In the genomic region with DNA sequence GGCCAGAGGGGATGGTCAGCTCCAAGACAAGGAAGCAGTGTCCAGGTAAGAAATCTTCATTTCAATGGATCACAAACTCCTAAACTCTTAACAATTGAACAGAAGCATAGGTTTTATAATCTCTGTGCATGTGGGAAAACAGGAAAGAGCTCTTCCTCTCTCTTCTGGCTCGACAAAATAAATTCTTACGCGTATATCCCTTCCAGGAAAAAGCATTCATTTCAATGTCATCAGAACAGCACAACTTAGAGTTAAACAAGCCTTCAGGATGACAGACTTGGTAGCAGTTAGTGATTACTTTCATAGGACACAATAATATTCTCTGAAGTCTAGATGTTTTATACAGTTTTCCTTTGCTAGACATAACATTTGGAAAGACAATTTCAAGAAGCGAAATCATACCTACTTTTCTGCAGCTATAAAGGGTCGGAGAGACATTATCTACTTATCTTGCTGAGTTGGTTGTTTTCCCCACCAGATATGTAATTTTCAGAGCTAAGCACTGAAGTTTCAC, we compare ENCODE assay signal across 2 cellular contexts.
TF ChIP-seq lines count a peak whose summit lies in the region.

No MANE protein-coding gene starts in this region.

TF ChIP-seq in liver, 16 proteins besides CTCF, POLR2A, EP300 and RAD21:
- TF ChIP-seq HNF4A (conservative IDR thresholded peaks at IDR 0.05) (no peak), GABPA (IDR thresholded peaks at IDR 0.05 in 1 of 2, conservative IDR thresholded peaks at IDR 0.05 in 1 of 2) (no peak), FOXA2 (IDR thresholded peaks at IDR 0.05) (no peak), TAF1 (conservative IDR thresholded peaks at IDR 0.05) (no peak), RXRA (IDR thresholded peaks at IDR 0.05) (no peak), FOXA1 (IDR thresholded peaks at IDR 0.05) (no peak)

TF ChIP-seq in HepG2, 621 proteins besides CTCF, POLR2A, EP300 and RAD21:
- TF ChIP-seq ISX (CRISPR knock-in tag; conservative IDR thresholded peaks at IDR 0.05) (no peak), TMF1 (CRISPR knock-in tag; IDR thresholded peaks at IDR 0.05; ENCODE audit: low read depth) (no peak), HMG20A (CRISPR knock-in tag; IDR thresholded peaks at IDR 0.05; ENCODE audit: borderline replicate concordance) (no peak), ZNF260 (CRISPR knock-in tag; IDR thresholded peaks at IDR 0.05; ENCODE audit: borderline replicate concordance, low read depth) (no peak)
- TF ChIP-seq, protein P1, sequence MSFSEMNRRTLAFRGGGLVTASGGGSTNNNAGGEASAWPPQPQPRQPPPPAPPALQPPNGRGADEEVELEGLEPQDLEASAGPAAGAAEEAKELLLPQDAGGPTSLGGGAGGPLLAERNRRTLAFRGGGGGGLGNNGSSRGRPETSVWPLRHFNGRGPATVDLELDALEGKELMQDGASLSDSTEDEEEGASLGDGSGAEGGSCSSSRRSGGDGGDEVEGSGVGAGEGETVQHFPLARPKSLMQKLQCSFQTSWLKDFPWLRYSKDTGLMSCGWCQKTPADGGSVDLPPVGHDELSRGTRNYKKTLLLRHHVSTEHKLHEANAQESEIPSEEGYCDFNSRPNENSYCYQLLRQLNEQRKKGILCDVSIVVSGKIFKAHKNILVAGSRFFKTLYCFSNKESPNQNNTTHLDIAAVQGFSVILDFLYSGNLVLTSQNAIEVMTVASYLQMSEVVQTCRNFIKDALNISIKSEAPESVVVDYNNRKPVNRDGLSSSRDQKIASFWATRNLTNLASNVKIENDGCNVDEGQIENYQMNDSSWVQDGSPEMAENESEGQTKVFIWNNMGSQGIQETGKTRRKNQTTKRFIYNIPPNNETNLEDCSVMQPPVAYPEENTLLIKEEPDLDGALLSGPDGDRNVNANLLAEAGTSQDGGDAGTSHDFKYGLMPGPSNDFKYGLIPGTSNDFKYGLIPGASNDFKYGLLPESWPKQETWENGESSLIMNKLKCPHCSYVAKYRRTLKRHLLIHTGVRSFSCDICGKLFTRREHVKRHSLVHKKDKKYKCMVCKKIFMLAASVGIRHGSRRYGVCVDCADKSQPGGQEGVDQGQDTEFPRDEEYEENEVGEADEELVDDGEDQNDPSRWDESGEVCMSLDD (CRISPR knock-in tag; IDR thresholded peaks at IDR 0.05; ENCODE audit: borderline replicate concordance), result no peak
